13 cellular contexts compared by ENCODE assay signal in genomic region chr22:37748659-37749058, GRCh38. TPM values are rescaled to one million over a fixed set of nuclear protein-coding genes. Genes with fewer than 3 reads are reported as not detected.
DNase-seq lines count a peak whose midpoint lies in the region; ATAC-seq, FAIRE-seq and TF ChIP-seq lines count a peak whose summit lies in the region.
"Had no signal": no experiment of that assay in that cellular context is flagged by ENCODE, and none has a peak within 500 bp of the region (broad histone marks: within the 10 kb centered on the region; RNA-seq: fewer than 3 reads in every experiment).

No MANE protein-coding gene starts in this region.

- H3K4me3 Mint-ChIP-seq in CD4-positive, CD25-positive, alpha-beta regulatory T cell: peak overlapping the region; percentile 56 to 97 (median 84)

- WGBS in sigmoid colon, 2 donors: 72 to 73% methylated on average over 8 of the region's 8 CpGs

- no peak for DNase-seq in CD4-positive, CD25-positive, alpha-beta regulatory T cell
- no peak for DNase-seq in Panc1 (ENCODE audit: low read depth, low spot score)
- peak in 1 of 2 donors; percentile 64 for DNase-seq in foreskin fibroblast
- no peak for DNase-seq in sigmoid colon
- no peak for DNase-seq in H54 (ENCODE audit: insufficient read length, low spot score)
- no peak for DNase-seq in NCI-H526 (lab: John Stamatoyannopoulos, UW)
- no peak for DNase-seq in MV-4-11 (lab: John Stamatoyannopoulos, UW)
- DNase-seq: activated CD8-positive, alpha-beta memory T cell treated with anti-CD3 and anti-CD28 coated beads, Interleukin-2, amount 50 U/mL, for 4 hours; NCI-H1436; stimulated activated naive B cell treated with anti-CD40 and anti-IgM and Interleukin-4, amounts not matched to agents 10 μg/mL and 1 μg/mL and 100 μg/mL, for 72 hours; T-helper 17 cell had no signal

- no peak overlapping the region for H3K4me3 ChIP-seq in CD4-positive, CD25-positive, alpha-beta regulatory T cell (ENCODE audit: low read depth, low read length)
- H3K4me3 ChIP-seq in Panc1 (ENCODE audit: low read depth in 2 of 2, low read length in 2 of 2) (peak overlapping the region in 1 of 2 experiments; percentile 77; a peak in 1 of 4 replicates), foreskin fibroblast (ENCODE audit: low read depth in 1 of 2, low read length in 2 of 2) (peak overlapping the region; percentile 94 to 96), sigmoid colon (no peak overlapping the region)

- H3K27me3 ChIP-seq in CD4-positive, CD25-positive, alpha-beta regulatory T cell (ENCODE audit: control insufficient read depth, insufficient read depth, low read length): no peaks in the 10 kb centered on the region
- H3K27me3 ChIP-seq in Panc1 (ENCODE audit: control insufficient read depth, insufficient read depth, low read length): no peaks in the 10 kb centered on the region
- H3K27me3 ChIP-seq in sigmoid colon: no peaks in the 10 kb centered on the region

- ATAC-seq in CD4-positive, CD25-positive, alpha-beta regulatory T cell (ENCODE audit: low read depth in 2 of 2): no peak
- ATAC-seq in Panc1 (no peak), HG03354 (IDR thresholded peaks at IDR 0.05; ENCODE audit: poor library complexity, severe bottlenecking, unreplicated experiment) (no peak)
- ATAC-seq: stimulated activated naive B cell treated with anti-CD40 and anti-IgM and Interleukin-4, amounts not matched to agents 10 μg/mL and 1 μg/mL and 100 μg/mL, for 72 hours; T-helper 17 cell had no signal

- H3K4me1 Mint-ChIP-seq in CD4-positive, CD25-positive, alpha-beta regulatory T cell: peaks cover 0 to 34% (median 20%) of the 10 kb centered on the region in 4 donors

- H3K27ac Mint-ChIP-seq in CD4-positive, CD25-positive, alpha-beta regulatory T cell: peak overlapping the region in 1 of 3 donors; percentile 79
- H3K27ac Mint-ChIP-seq: T-helper 17 cell had no signal

- intact Hi-C loops in Panc1 (cut with micrococcal nuclease; ENCODE audit: unreplicated experiment) (no loop called here), sigmoid colon (cut with DNase I) (loop anchor here (5.0 kb wide), 1 partner anchor 59 kb away; the partner anchor contains the start of gene GCAT)

- no peaks in the 10 kb centered on the region for H3K36me3 ChIP-seq in CD4-positive, CD25-positive, alpha-beta regulatory T cell (ENCODE audit: control insufficient read depth, insufficient read depth, low read length)
- H3K36me3 ChIP-seq in Panc1 (ENCODE audit: control insufficient read depth, insufficient read depth, low read length): no peaks in the 10 kb centered on the region; the same call in 1 of the 2 replicates
- H3K36me3 ChIP-seq in sigmoid colon: no peaks in the 10 kb centered on the region

- H3K9me3 Mint-ChIP-seq in CD4-positive, CD25-positive, alpha-beta regulatory T cell: no peaks in the 10 kb centered on the region
- H3K9me3 Mint-ChIP-seq: stimulated activated naive B cell treated with anti-CD40 and anti-IgM and Interleukin-4, amounts not matched to agents 10 μg/mL and 1 μg/mL and 100 μg/mL, for 72 hours had no signal

- CTCF ChIA-PET in Panc1 (lab: Charles Lee): no interaction called here

- H3K4me1 ChIP-seq in CD4-positive, CD25-positive, alpha-beta regulatory T cell (ENCODE audit: control insufficient read depth, insufficient read depth, low read length, poor library complexity, severe bottlenecking): peaks cover 29% of the 10 kb centered on the region
- H3K4me1 ChIP-seq in Panc1 (ENCODE audit: control insufficient read depth, insufficient read depth, low read length) (peaks cover 68% of the 10 kb centered on the region), sigmoid colon (peaks cover 0 to 94% (median 86%) of the 10 kb centered on the region in 4 donors)

- TF ChIP-seq POLR2A in sigmoid colon (IDR thresholded peaks at IDR 0.05): no peak
- TF ChIP-seq POLR2A in H54 (IDR thresholded peaks at IDR 0.05; ENCODE audit: low read depth, low read length): no peak

- H3K9me3 ChIP-seq in CD4-positive, CD25-positive, alpha-beta regulatory T cell (ENCODE audit: control insufficient read depth in 2 of 2, low read length in 2 of 2): no peaks in the 10 kb centered on the region
- H3K9me3 ChIP-seq in Panc1 (ENCODE audit: control insufficient read depth, insufficient read depth, low read depth, low read length) (no peaks in the 10 kb centered on the region), sigmoid colon (no peaks in the 10 kb centered on the region)

- H3K27me3 Mint-ChIP-seq in CD4-positive, CD25-positive, alpha-beta regulatory T cell: no peaks in the 10 kb centered on the region
- H3K27me3 Mint-ChIP-seq: stimulated activated naive B cell treated with anti-CD40 and anti-IgM and Interleukin-4, amounts not matched to agents 10 μg/mL and 1 μg/mL and 100 μg/mL, for 72 hours; T-helper 17 cell had no signal

- in situ Hi-C loops in Panc1 (cut with HindIII; ENCODE audit: low pct_unique_long_range_greater_than_20kb, low sequenced_read_pairs): no loop called here

- POLR2A ChIA-PET in Panc1 (lab: Charles Lee): interaction anchor here (0.6 to 0.7 kb wide), 2 partner anchors 31 to 438 kb away, joined by 3 read pairs; no protein-coding TSS in a partner anchor

- no peak overlapping the region for H3K27ac ChIP-seq in CD4-positive, CD25-positive, alpha-beta regulatory T cell (ENCODE audit: insufficient read depth, low read length, poor library complexity, severe bottlenecking)
- H3K27ac ChIP-seq in Panc1 (ENCODE audit: low read length): peak overlapping the region; percentile 74; the same call in 1 of the 2 replicates
- H3K27ac ChIP-seq in sigmoid colon: peak overlapping the region; percentile 91 to 98 (median 98)

- TF ChIP-seq EP300 in sigmoid colon (IDR thresholded peaks at IDR 0.05): no peak

- FAIRE-seq in H54 (lab: Jason Lieb, UNC): no peak
- FAIRE-seq: GM12892 had no signal

- no peak for TF ChIP-seq CTCF in Panc1 (IDR thresholded peaks at IDR 0.05)
- TF ChIP-seq CTCF in foreskin fibroblast (IDR thresholded peaks at IDR 0.05; ENCODE audit: low read depth, low read length): no peak
- no peak for TF ChIP-seq CTCF in sigmoid colon (IDR thresholded peaks at IDR 0.05)

- BruUV-seq in Panc1 (replicated peaks; lab: Mats Ljungman, UMichigan): no TSS peak

- H3K36me3 Mint-ChIP-seq in CD4-positive, CD25-positive, alpha-beta regulatory T cell: peaks cover 3% of the 10 kb centered on the region

RNA-seq across cellular contexts. Expression of gene TRIOBP, which starts 51.8 kb away (rescaled TPM):
- total RNA-seq in CD4-positive, CD25-positive, alpha-beta regulatory T cell: 24.8 TPM
- 10 to 100 TPM; 10.9 to 19.2 (median 13.1) TPM for polyA plus RNA-seq in CD4-positive, CD25-positive, alpha-beta regulatory T cell
- total RNA-seq in Panc1 (2021; ENCODE audit: unreplicated experiment) (50.5 TPM), sigmoid colon (100 to 1,000 TPM in 3 of 4 donors, 10 to 100 TPM in 1; 82.8 to 140 (median 128) TPM)
- 64.5 TPM for polyA plus RNA-seq in Panc1 (2012; ENCODE audit: insufficient read length)
- polyA plus RNA-seq in sigmoid colon: 10 to 100 TPM; 51.7 to 61.5 (median 58.7) TPM

RNA-seq across cellular contexts. Expression of gene GCAT, which starts 59.1 kb away (rescaled TPM):
- total RNA-seq in CD4-positive, CD25-positive, alpha-beta regulatory T cell: 0.72 TPM
- polyA plus RNA-seq in CD4-positive, CD25-positive, alpha-beta regulatory T cell: 1 to 10 TPM in 3 of 4 donors, under 1 TPM in 1; 0.45 to 2.0 (median 1.4) TPM
- total RNA-seq in Panc1 (2021; ENCODE audit: unreplicated experiment): 11.2 TPM
- 10.0 TPM for polyA plus RNA-seq in Panc1 (2012; ENCODE audit: insufficient read length)
- 10 to 100 TPM in 1 of 4 donors, 1 to 10 TPM in 3; 5.1 to 14.1 (median 7.7) TPM for total RNA-seq in sigmoid colon
- polyA plus RNA-seq in sigmoid colon: 10 to 100 TPM in 2 of 3 donors, 1 to 10 TPM in 1; 6.0 to 12.3 (median 10.2) TPM

Comparison
In these comparisons a context has a peak if more than half of its experiments do, and no peak if none do; other contexts are left out.
1. H3K4me3 ChIP-seq: peak in foreskin fibroblast (2 of 2); none in CD4-positive, CD25-positive, alpha-beta regulatory T cell (single experiment) and sigmoid colon (0 of 4).